ENCODE assay signal across 7 cellular contexts in genomic region chr2:54873236-54873635, GRCh38.
DNase-seq lines count a peak whose midpoint lies in the region; ATAC-seq, FAIRE-seq and TF ChIP-seq lines count a peak whose summit lies in the region.
"Not testable (repeated sequence)": the region's sequence is repeated elsewhere in the genome, so short reads cannot be mapped to it uniquely, and the experiment has no call there.

No MANE protein-coding gene starts in this region.

- H3K9me3 ChIP-seq in right lobe of liver, pancreas: not testable (repeated sequence)

- not testable (repeated sequence) for H3K4me3 ChIP-seq in right lobe of liver, pancreas

- TF ChIP-seq CTCF in brain (conservative IDR thresholded peaks at IDR 0.05); right lobe of liver (IDR thresholded peaks at IDR 0.05); pancreas (IDR thresholded peaks at IDR 0.05): not testable (repeated sequence)

- peak; percentile 28 for TF ChIP-seq POLR2A in right lobe of liver (IDR thresholded peaks at IDR 0.05)

- not testable (repeated sequence) for FAIRE-seq in pancreas (lab: Jason Lieb, UNC)

- H3K36me3 Mint-ChIP-seq in brain = not testable (repeated sequence)

- H3K4me1 ChIP-seq in right lobe of liver, pancreas: not testable (repeated sequence)

- peaks cover 45% of the 10 kb centered on the region for H3K4me1 Mint-ChIP-seq in brain

- not testable (repeated sequence) for H3K27me3 Mint-ChIP-seq in brain

- not testable (repeated sequence) for H3K27ac ChIP-seq in right lobe of liver, pancreas

- not testable (repeated sequence) for H3K4me3 Mint-ChIP-seq in brain

- H3K36me3 ChIP-seq in right lobe of liver, pancreas: not testable (repeated sequence)

- peak overlapping the region in 4 of 5 experiments; percentile 32 to 73 (median 56) for H3K27ac Mint-ChIP-seq in brain

- DNase-seq in DMS53 treated with DMSO at 0.1 percent for 48 hours (lab: John Stamatoyannopoulos, UW; ENCODE audit: unreplicated experiment) (peak; percentile 71), NCI-H146 (lab: John Stamatoyannopoulos, UW) (peak; percentile 74), NCI-H774 (lab: John Stamatoyannopoulos, UW) (peak; percentile 38)
- not testable (repeated sequence) for DNase-seq in left colon, right lobe of liver, pancreas

- WGBS in right lobe of liver (ENCODE audit: insufficient coverage, low coverage, low lambda C conversion rate, missing lambda C conversion rate) = 35% methylated on average over 3 of the region's 3 CpGs
- 55 to 60% methylated on average over 3 of the region's 3 CpGs for WGBS in pancreas, 2 donors

- ATAC-seq in left colon = peak; percentile 99
- peak; percentile 84 to 96 (median 92) for ATAC-seq in right lobe of liver
- peak in 3 of 4 donors; percentile 52 to 59 (median 57) for ATAC-seq in pancreas

- not testable (repeated sequence) for H3K9me3 Mint-ChIP-seq in brain

- intact Hi-C loops in left colon (cut with DNase I, micrococcal nuclease); right lobe of liver (cut with DNase I); pancreas (cut with DNase I): not testable (repeated sequence)

- H3K27me3 ChIP-seq in right lobe of liver, pancreas: not testable (repeated sequence)
